8 cellular contexts compared by ENCODE assay signal in genomic region chr14:105420141-105420975, GRCh38. TPM values are rescaled to one million over a fixed set of nuclear protein-coding genes. Genes with fewer than 3 reads are reported as not detected.
A peak's percentile ranks its signal among the peaks of the same experiment; 100 is the strongest.
DNase-seq lines count a peak whose midpoint lies in the region; ATAC-seq and TF ChIP-seq lines count a peak whose summit lies in the region.

No MANE protein-coding gene starts in this region.

- no peak overlapping the region for H3K23ac ChIP-seq in trophoblast cell (ENCODE audit: low read length)

- H3K79me1 ChIP-seq in trophoblast cell (ENCODE audit: low read length), result peaks cover 4% of the 10 kb centered on the region

- H3K4ac ChIP-seq in trophoblast cell (ENCODE audit: low read depth, low read length), result peak overlapping the region; percentile 18

- DNase-seq in RWPE2 (ENCODE audit: low spot score), result no peak
- DNase-seq in esophagus muscularis mucosa (ENCODE audit: extremely low spot score), result no peak
- no peak for DNase-seq in trophoblast cell
- DNase-seq in DMS79 (lab: John Stamatoyannopoulos, UW), result no peak
- DNase-seq in NCI-H526 (lab: John Stamatoyannopoulos, UW), result no peak
- DNase-seq in NCI-H446 treated with DMSO at 0.1 percent for 48 hours (lab: John Stamatoyannopoulos, UW), result no peak

- H4K8ac ChIP-seq in trophoblast cell (ENCODE audit: low read depth, low read length), result peak overlapping the region; percentile 17

- TF ChIP-seq EP300 in esophagus muscularis mucosa (IDR thresholded peaks at IDR 0.05), result no peak

- H3K27me3 ChIP-seq in RWPE2 (ENCODE audit: insufficient read depth, poor library complexity, severe bottlenecking) (no peaks in the 10 kb centered on the region), esophagus muscularis mucosa (no peaks in the 10 kb centered on the region), trophoblast cell (ENCODE audit: insufficient read depth, low read length) (no peaks in the 10 kb centered on the region)

- H4K12ac ChIP-seq in trophoblast cell (ENCODE audit: low read depth, low read length), result peak overlapping the region; percentile 1

- H2BK120ac ChIP-seq in trophoblast cell (ENCODE audit: insufficient read depth, low read length, poor library complexity), result no peak overlapping the region

- no peak overlapping the region for H2BK5ac ChIP-seq in trophoblast cell (ENCODE audit: low read depth, low read length, poor library complexity)

- H4K91ac ChIP-seq in trophoblast cell (ENCODE audit: low read depth, low read length), result no peak overlapping the region

- H3K4me1 ChIP-seq in RWPE2 (ENCODE audit: insufficient read depth, poor library complexity, severe bottlenecking), result peaks cover 6% of the 10 kb centered on the region
- H3K4me1 ChIP-seq in esophagus muscularis mucosa, result peaks cover 37 to 51% (median 46%) of the 10 kb centered on the region in 4 donors
- H3K4me1 ChIP-seq in trophoblast cell (ENCODE audit: control insufficient read depth in 1 of 2, insufficient read depth in 2 of 2, low read length in 2 of 2), result peaks cover 18 to 25% of the 10 kb centered on the region in 2 experiments

- H3K9ac ChIP-seq in trophoblast cell (ENCODE audit: low read length), result peak overlapping the region; percentile 80

- ATAC-seq in RWPE2 (ENCODE audit: low read depth) (no peak), HG03442 (IDR thresholded peaks at IDR 0.05; ENCODE audit: unreplicated experiment) (no peak)

- no peak overlapping the region for H2BK12ac ChIP-seq in trophoblast cell (ENCODE audit: low read length)

- TF ChIP-seq POLR2A in esophagus muscularis mucosa (IDR thresholded peaks at IDR 0.05; ENCODE audit: low read depth), result no peak

- H2AK5ac ChIP-seq in trophoblast cell (ENCODE audit: low read length), result no peak overlapping the region

- no peak for TF ChIP-seq CTCF in GM12875 (IDR thresholded peaks at IDR 0.05; ENCODE audit: borderline replicate concordance, insufficient read depth, low read depth, low read length)
- TF ChIP-seq CTCF in RWPE2 (IDR thresholded peaks at IDR 0.05; ENCODE audit: poor library complexity, severe bottlenecking), result no peak
- TF ChIP-seq CTCF in esophagus muscularis mucosa (IDR thresholded peaks at IDR 0.05), result no peak

- H3K79me2 ChIP-seq in trophoblast cell (ENCODE audit: control insufficient read depth, insufficient read depth, low read length, poor library complexity), result peaks cover 15% of the 10 kb centered on the region

- peak overlapping the region; percentile 37 for H3K14ac ChIP-seq in trophoblast cell (ENCODE audit: low read length)

- H3K4me3 ChIP-seq in GM12875 (ENCODE audit: low read depth, low read length), result peak overlapping the region; percentile 94
- peak overlapping the region; percentile 82 for H3K4me3 ChIP-seq in RWPE2 (ENCODE audit: severe bottlenecking)
- peak overlapping the region; percentile 70 to 88 (median 74) for H3K4me3 ChIP-seq in esophagus muscularis mucosa
- peak overlapping the region; percentile 72 for H3K4me3 ChIP-seq in trophoblast cell (ENCODE audit: low read depth, low read length)

- no peaks in the 10 kb centered on the region for H3K9me3 ChIP-seq in RWPE2 (ENCODE audit: severe bottlenecking)
- no peaks in the 10 kb centered on the region for H3K9me3 ChIP-seq in esophagus muscularis mucosa
- H3K9me3 ChIP-seq in trophoblast cell (ENCODE audit: insufficient read depth, low read depth, low read length), result peaks cover 2% of the 10 kb centered on the region

- 6% methylated on average over 13 of the region's 61 CpGs for WGBS in esophagus muscularis mucosa
- WGBS in trophoblast cell (ENCODE audit: extremely low coverage, insufficient coverage, insufficient read length), result no CpG with 5 or more reads among the region's 61 CpGs

- intact Hi-C loops in esophagus muscularis mucosa (cut with DNase I), result no loop called here

- H3K36me3 ChIP-seq in RWPE2 (ENCODE audit: low read depth), result peaks cover 29% of the 10 kb centered on the region
- peaks cover 0 to 12% (median 5%) of the 10 kb centered on the region in 4 donors for H3K36me3 ChIP-seq in esophagus muscularis mucosa
- peaks cover 10 to 11% of the 10 kb centered on the region in 2 experiments for H3K36me3 ChIP-seq in trophoblast cell (ENCODE audit: control insufficient read depth in 1 of 2, insufficient read depth in 2 of 2, low read length in 2 of 2)

- peak overlapping the region; percentile 93 for H3K4me2 ChIP-seq in trophoblast cell (ENCODE audit: low read length)

- H3K18ac ChIP-seq in trophoblast cell (ENCODE audit: low read length), result no peak overlapping the region

- peak overlapping the region; percentile 78 for H3K27ac ChIP-seq in RWPE2 (ENCODE audit: poor library complexity, severe bottlenecking)
- H3K27ac ChIP-seq in esophagus muscularis mucosa (replicated peaks in 1 of 4), result peak overlapping the region; percentile 68 to 85 (median 78)
- no peak overlapping the region for H3K27ac ChIP-seq in trophoblast cell (ENCODE audit: low read depth, low read length)

- no peak overlapping the region for H2AFZ ChIP-seq in trophoblast cell (ENCODE audit: insufficient read depth, low read length, poor library complexity)

RNA-seq across cellular contexts. Expression of gene MTA1, which starts 0.7 kb away (rescaled TPM):
- 10 to 100 TPM; 49.0 to 94.2 (median 67.9) TPM for total RNA-seq in esophagus muscularis mucosa
- polyA plus RNA-seq in trophoblast cell (2013), result 90.0 and 91.2 TPM in 2 replicates

RNA-seq across cellular contexts. Expression of gene TEX22, which starts 22.0 kb away (rescaled TPM):
- total RNA-seq in esophagus muscularis mucosa, result under 1 TPM in 3 of 4 donors, not detected in 1; under 0.01 to 0.19 (median 0.17) TPM
- 0.04 and 0.10 TPM in 2 replicates for polyA plus RNA-seq in trophoblast cell (2013)

RNA-seq across cellular contexts. Expression of gene CRIP2, which starts 54.3 kb away (rescaled TPM):
- total RNA-seq in esophagus muscularis mucosa, result 100 to 1,000 TPM; 283 to 578 (median 392) TPM
- 85.1 and 90.0 TPM in 2 replicates for polyA plus RNA-seq in trophoblast cell (2013)
